In the genomic region with DNA sequence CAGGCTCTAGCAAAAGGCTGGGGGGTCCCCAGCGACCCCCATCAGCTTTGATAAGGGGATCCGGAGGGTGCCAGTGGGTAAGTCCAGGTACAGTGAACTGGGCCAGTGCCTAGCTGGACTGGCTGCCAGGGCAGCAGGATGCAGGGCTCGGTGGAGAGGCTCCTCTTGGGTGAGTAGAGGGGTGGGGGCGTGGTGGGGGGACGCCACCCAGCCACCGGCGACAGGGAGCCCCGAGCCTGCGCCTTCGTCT, we compare ENCODE assay signal across 8 cellular contexts. TPM values are rescaled to one million over a fixed set of nuclear protein-coding genes. Genes with fewer than 3 reads are reported as not detected.
A peak's percentile ranks its signal among the peaks of the same experiment; 100 is the strongest.
DNase-seq lines count a peak whose midpoint lies in the region; ATAC-seq, FAIRE-seq and TF ChIP-seq lines count a peak whose summit lies in the region.

No MANE protein-coding gene starts in this region.

- peak overlapping the region; percentile 99 for H2AFZ ChIP-seq in MM.1S (ENCODE audit: low read length)
- no peak overlapping the region for H2AFZ ChIP-seq in neural cell (ENCODE audit: low read depth, low read length)

- no peaks in the 10 kb centered on the region for H3K9me3 Mint-ChIP-seq in effector memory CD8-positive, alpha-beta T cell

- TF ChIP-seq CTCF in BE2C (IDR thresholded peaks at IDR 0.05; ENCODE audit: low read depth, low read length) (no peak), MM.1S (IDR thresholded peaks at IDR 0.05; ENCODE audit: low read length) (no peak), neural cell (IDR thresholded peaks at IDR 0.05; ENCODE audit: poor library complexity, severe bottlenecking) (no peak)

- FAIRE-seq in RCC 7860 (lab: Jason Lieb, UNC) = no peak

- peaks cover 16% of the 10 kb centered on the region for H3F3A ChIP-seq in MM.1S (ENCODE audit: insufficient read depth, low read length)
- no peaks in the 10 kb centered on the region for H3F3A ChIP-seq in neural cell (ENCODE audit: insufficient read depth, low read length, poor library complexity, severe bottlenecking)

- no peaks in the 10 kb centered on the region for H3K79me2 ChIP-seq in MM.1S (ENCODE audit: low read length)
- no peaks in the 10 kb centered on the region for H3K79me2 ChIP-seq in neural cell (replicated peaks; ENCODE audit: insufficient read depth, low read length)

- H3K4me2 ChIP-seq in MM.1S (ENCODE audit: low read depth, low read length) (peak overlapping the region; percentile 99), neural cell (ENCODE audit: low read length) (no peak overlapping the region)

- peak overlapping the region; percentile 67 for H3K4me3 ChIP-seq in BE2C (ENCODE audit: low read depth, low read length)
- peak overlapping the region; percentile 82 for H3K4me3 ChIP-seq in MM.1S (ENCODE audit: low read length)
- H3K4me3 ChIP-seq in neural cell (ENCODE audit: low read length) = peak overlapping the region; percentile 65

- no peaks in the 10 kb centered on the region for H3K27me3 Mint-ChIP-seq in effector memory CD8-positive, alpha-beta T cell

- TF ChIP-seq EP300 in neural cell (conservative IDR thresholded peaks at IDR 0.05; ENCODE audit: poor library complexity, severe bottlenecking) = no peak

- no peak for DNase-seq in BE2C
- DNase-seq in MM.1S = no peak
- DNase-seq in effector memory CD8-positive, alpha-beta T cell = no peak
- DNase-seq in SHP77 treated with DMSO at 0.1 percent for 48 hours (lab: John Stamatoyannopoulos, UW) = no peak
- DNase-seq in RCC 7860 (ENCODE audit: low spot score) = no peak
- no peak for DNase-seq in activated CD4-positive, CD25-positive, alpha-beta regulatory T cell (lab: John Stamatoyannopoulos, UW)

- no peaks in the 10 kb centered on the region for H3K27me3 ChIP-seq in BE2C
- 0 out of 2 replicates have a peak, but pooled peaks cover 3% of the 10 kb centered on the region for H3K27me3 ChIP-seq in MM.1S (replicated peaks; ENCODE audit: insufficient read depth, low read length)
- H3K27me3 ChIP-seq in neural cell (ENCODE audit: insufficient read depth, low read depth, low read length) = peaks cover 7% of the 10 kb centered on the region

- no peaks in the 10 kb centered on the region for H3K9me2 ChIP-seq in MM.1S (replicated peaks; ENCODE audit: insufficient read depth, low read length)
- H3K9me2 ChIP-seq in neural cell (ENCODE audit: insufficient read depth, low read length) = no peaks in the 10 kb centered on the region

- TF ChIP-seq RAD21 in neural cell (conservative IDR thresholded peaks at IDR 0.05) = no peak

- peaks cover 19 to 20% of the 10 kb centered on the region in 2 donors for H3K4me1 Mint-ChIP-seq in effector memory CD8-positive, alpha-beta T cell (ENCODE audit: low read depth in 2 of 2)

- H4K20me1 ChIP-seq in MM.1S (ENCODE audit: insufficient read depth, low read length) (no peaks in the 10 kb centered on the region), neural cell (ENCODE audit: insufficient read depth) (no peaks in the 10 kb centered on the region)

- H3K27ac ChIP-seq in MM.1S (ENCODE audit: low read length) = no peak overlapping the region
- H3K27ac ChIP-seq in neural cell (ENCODE audit: low read length) = no peak overlapping the region

- H3K36me3 ChIP-seq in BE2C (no peaks in the 10 kb centered on the region), MM.1S (replicated peaks; ENCODE audit: insufficient read depth, low read length) (no peaks in the 10 kb centered on the region), neural cell (ENCODE audit: insufficient read depth, low read length) (no peaks in the 10 kb centered on the region)

- ATAC-seq in effector memory CD8-positive, alpha-beta T cell (replicated peaks) = no peak
- no peak for ATAC-seq in HG02623 (IDR thresholded peaks at IDR 0.05; ENCODE audit: unreplicated experiment)

- peak overlapping the region; percentile 46; the same call in 1 of the 2 replicates for H3K9ac ChIP-seq in MM.1S (ENCODE audit: low read length)
- peak overlapping the region; percentile 43 for H3K9ac ChIP-seq in neural cell (ENCODE audit: low read length)

- H3K9me3 ChIP-seq in BE2C (no peaks in the 10 kb centered on the region), MM.1S (replicated peaks; ENCODE audit: insufficient read depth, low read length) (no peaks in the 10 kb centered on the region), neural cell (ENCODE audit: low read length) (no peaks in the 10 kb centered on the region)

- no peak overlapping the region for H3K27ac Mint-ChIP-seq in effector memory CD8-positive, alpha-beta T cell

- peaks cover 3% of the 10 kb centered on the region for H3K36me3 Mint-ChIP-seq in effector memory CD8-positive, alpha-beta T cell (ENCODE audit: insufficient read depth)

- peak overlapping the region; percentile 78 to 80 for H3K4me3 Mint-ChIP-seq in effector memory CD8-positive, alpha-beta T cell

- H3K4me1 ChIP-seq in BE2C (peaks cover 53% of the 10 kb centered on the region), MM.1S (ENCODE audit: low read length) (peaks cover 29% of the 10 kb centered on the region)

TF ChIP-seq in neural cell, 6 proteins besides CTCF, POLR2A, EP300 and RAD21:
- TF ChIP-seq EZH2 (IDR thresholded peaks at IDR 0.05; ENCODE audit: borderline replicate concordance, insufficient read depth, low read length, poor library complexity, severe bottlenecking) (no peak), SMC3 (conservative IDR thresholded peaks at IDR 0.05; ENCODE audit: poor library complexity) (no peak), TAF1 (IDR thresholded peaks at IDR 0.05; ENCODE audit: low read depth) (no peak)

RNA-seq across cellular contexts. Expression of gene RAPGEF3, which starts 0.2 kb away (rescaled TPM):
- 22.4 TPM for polyA plus RNA-seq in BE2C (2012; ENCODE audit: insufficient read depth, insufficient read length, low read depth)
- 0.30 and 1.5 TPM in 2 replicates for polyA plus RNA-seq in neural cell
- 0.23 and 0.49 TPM in 2 replicates for polyA minus RNA-seq in neural cell

RNA-seq across cellular contexts. Expression of gene SLC48A1, which starts 14.5 kb away (rescaled TPM):
- 65.5 TPM for polyA plus RNA-seq in BE2C (2012; ENCODE audit: insufficient read depth, insufficient read length, low read depth)
- polyA plus RNA-seq in neural cell = 8.0 and 8.5 TPM in 2 replicates
- polyA minus RNA-seq in neural cell = 9.7 and 11.2 TPM in 2 replicates

RNA-seq across cellular contexts. Expression of gene ENDOU, which starts 33.2 kb away (rescaled TPM):
- polyA plus RNA-seq in BE2C (2012; ENCODE audit: insufficient read depth, insufficient read length, low read depth) = not detected
- not detected in 2 replicates for polyA plus RNA-seq in neural cell
- polyA minus RNA-seq in neural cell = not detected in 2 replicates

RNA-seq across cellular contexts. Expression of gene RPAP3, which starts 52.7 kb away (rescaled TPM):
- polyA plus RNA-seq in BE2C (2012; ENCODE audit: insufficient read depth, insufficient read length, low read depth) = 12.9 TPM
- polyA plus RNA-seq in neural cell = 33.8 and 39.7 TPM in 2 replicates
- polyA minus RNA-seq in neural cell = 44.8 and 46.9 TPM in 2 replicates
